In genomic region chr3:179956416-179956830, GRCh38 we compare ENCODE assay signal across 9 cellular contexts.
DNase-seq lines count a peak whose midpoint lies in the region; ATAC-seq and TF ChIP-seq lines count a peak whose summit lies in the region.
"Had no signal": no experiment of that assay in that cellular context is flagged by ENCODE, and none has a peak within 500 bp of the region (broad histone marks: within the 10 kb centered on the region; RNA-seq: fewer than 3 reads in every experiment).

No MANE protein-coding gene starts in this region.

- H3K36me3 Mint-ChIP-seq in activated T-helper 2 cell treated with anti-CD3 and anti-CD28 coated beads, Interferon-gamma antibody, Interleukin-2, Interleukin-4, amounts not matched to agents 10 μg/mL and 5 μg/mL and 100 μg/mL, durations not matched to agents 14 hours and 24 hours and 36 hours (ENCODE audit: low read depth): peaks cover 17% of the 10 kb centered on the region

- peaks cover 17% of the 10 kb centered on the region for H3K9me3 Mint-ChIP-seq in activated T-helper 2 cell treated with anti-CD3 and anti-CD28 coated beads, Interferon-gamma antibody, Interleukin-2, Interleukin-4, amounts not matched to agents 10 μg/mL and 5 μg/mL and 100 μg/mL, durations not matched to agents 14 hours and 24 hours and 36 hours

- intact Hi-C loops in activated T-helper 2 cell treated with anti-CD3 and anti-CD28 coated beads, Interferon-gamma antibody, Interleukin-2, Interleukin-4, amounts not matched to agents 10 μg/mL and 5 μg/mL and 100 μg/mL, durations not matched to agents 14 hours and 24 hours and 36 hours (cut with micrococcal nuclease): loop anchor here (2.0 to 10.0 kb wide), 2 partner anchors 14 to 308 kb away; no protein-coding TSS in a partner anchor
- intact Hi-C loops in left colon (cut with DNase I, micrococcal nuclease): no loop called here
- intact Hi-C loops in sigmoid colon (cut with DNase I): no loop called here

- TF ChIP-seq CTCF in foreskin keratinocyte (conservative IDR thresholded peaks at IDR 0.05) (no peak), sigmoid colon (IDR thresholded peaks at IDR 0.05) (no peak)

- WGBS in sigmoid colon, 2 donors: 45 to 83% methylated on average over 7 of the region's 7 CpGs

- ATAC-seq in GM18519 (IDR thresholded peaks at IDR 0.05; ENCODE audit: low FRiP score, unreplicated experiment) (peak; percentile 95), GM21619 (IDR thresholded peaks at IDR 0.05; ENCODE audit: unreplicated experiment) (peak; percentile 86), HG03521 (IDR thresholded peaks at IDR 0.05; ENCODE audit: unreplicated experiment) (peak; percentile 93), foreskin keratinocyte (no peak), left colon (no peak)

- H3K4me3 Mint-ChIP-seq in activated T-helper 2 cell treated with anti-CD3 and anti-CD28 coated beads, Interferon-gamma antibody, Interleukin-2, Interleukin-4, amounts not matched to agents 10 μg/mL and 5 μg/mL and 100 μg/mL, durations not matched to agents 14 hours and 24 hours and 36 hours (ENCODE audit: low read depth): peak overlapping the region; percentile 26

- H3K4me1 ChIP-seq in foreskin keratinocyte (peaks cover 2% of the 10 kb centered on the region), sigmoid colon (no peaks in the 10 kb centered on the region)

- peak overlapping the region; percentile 14 for H3K27ac Mint-ChIP-seq in activated T-helper 2 cell treated with anti-CD3 and anti-CD28 coated beads, Interferon-gamma antibody, Interleukin-2, Interleukin-4, amounts not matched to agents 10 μg/mL and 5 μg/mL and 100 μg/mL, durations not matched to agents 14 hours and 24 hours and 36 hours

- peak; percentile 59 for DNase-seq in activated T-helper 2 cell treated with anti-CD3 and anti-CD28 coated beads, Interferon-gamma antibody, Interleukin-2, Interleukin-4, amounts not matched to agents 10 μg/mL and 5 μg/mL and 100 μg/mL, durations not matched to agents 14 hours and 24 hours and 36 hours (ENCODE audit: low spot score)
- DNase-seq in foreskin keratinocyte (no peak), left colon (no peak), sigmoid colon (no peak), SKM-1 (lab: John Stamatoyannopoulos, UW; ENCODE audit: unreplicated experiment) (no peak)
- DNase-seq: small intestine had no signal

- no peaks in the 10 kb centered on the region for H3K36me3 ChIP-seq in sigmoid colon

- H3K27ac ChIP-seq in foreskin keratinocyte (no peak overlapping the region), sigmoid colon (no peak overlapping the region)

- no peaks in the 10 kb centered on the region for H3K27me3 ChIP-seq in foreskin keratinocyte
- peaks cover 0 to 4% (median 0%) of the 10 kb centered on the region in 3 donors for H3K27me3 ChIP-seq in sigmoid colon

- TF ChIP-seq POLR2A in sigmoid colon (IDR thresholded peaks at IDR 0.05): no peak

- H3K9me3 ChIP-seq in sigmoid colon: no peaks in the 10 kb centered on the region

- H3K4me1 Mint-ChIP-seq in activated T-helper 2 cell treated with anti-CD3 and anti-CD28 coated beads, Interferon-gamma antibody, Interleukin-2, Interleukin-4, amounts not matched to agents 10 μg/mL and 5 μg/mL and 100 μg/mL, durations not matched to agents 14 hours and 24 hours and 36 hours (ENCODE audit: low read depth): peaks cover 49% of the 10 kb centered on the region

- H3K4me3 ChIP-seq in sigmoid colon: no peak overlapping the region

- TF ChIP-seq EP300 in sigmoid colon (IDR thresholded peaks at IDR 0.05): no peak

- peaks cover 12% of the 10 kb centered on the region for H3K27me3 Mint-ChIP-seq in activated T-helper 2 cell treated with anti-CD3 and anti-CD28 coated beads, Interferon-gamma antibody, Interleukin-2, Interleukin-4, amounts not matched to agents 10 μg/mL and 5 μg/mL and 100 μg/mL, durations not matched to agents 14 hours and 24 hours and 36 hours (ENCODE audit: low read depth)

Comparison
In these comparisons a context has a peak if more than half of its experiments do, and no peak if none do; other contexts are left out.
1. ATAC-seq: peak in GM18519 (single experiment), GM21619 (single experiment) and HG03521 (single experiment); none in foreskin keratinocyte (single experiment) and left colon (single experiment).